Comparison of ENCODE assay signal across 10 cellular contexts in the genomic region with DNA sequence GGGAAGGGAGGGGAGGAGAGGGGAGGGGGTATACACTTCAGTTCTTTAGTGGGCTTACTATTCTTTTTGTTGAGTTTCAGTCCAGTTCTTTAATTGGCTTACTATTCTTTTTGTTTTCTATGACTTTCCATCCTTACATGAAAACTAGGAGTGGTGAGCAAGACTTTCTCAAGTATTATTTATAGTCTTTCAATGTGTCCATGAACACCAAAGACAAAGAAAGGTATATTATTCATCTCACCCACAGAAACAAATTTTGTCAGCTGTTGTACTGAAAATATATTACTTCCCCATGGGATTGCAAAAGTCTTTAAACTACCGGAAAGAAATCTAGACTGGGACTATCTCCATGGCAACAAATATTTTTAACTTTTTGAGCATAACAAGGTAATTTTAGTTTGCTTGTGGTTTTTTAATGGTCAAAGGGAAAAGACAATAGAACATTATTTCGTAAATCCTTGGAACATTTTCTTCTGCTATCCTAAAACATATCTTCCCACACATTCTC. TPM values are rescaled to one million over a fixed set of nuclear protein-coding genes. Genes with fewer than 3 reads are reported as not detected.
DNase-seq lines count a peak whose midpoint lies in the region; ATAC-seq and TF ChIP-seq lines count a peak whose summit lies in the region.
"Had no signal": no experiment of that assay in that cellular context is flagged by ENCODE, and none has a peak within 500 bp of the region (broad histone marks: within the 10 kb centered on the region; RNA-seq: fewer than 3 reads in every experiment).

No MANE protein-coding gene starts in this region.

- peaks cover 0 to 50% of the 10 kb centered on the region in 2 donors for H3K4me1 ChIP-seq in left lung
- peaks cover 0 to 4% of the 10 kb centered on the region in 2 donors for H3K4me1 ChIP-seq in uterus
- H3K4me1 ChIP-seq in transverse colon: peaks cover 0 to 21% (median 0%) of the 10 kb centered on the region in 4 donors

- H3K4me3 ChIP-seq in left lung: no peak overlapping the region
- H3K4me3 ChIP-seq in uterus: no peak overlapping the region
- no peak overlapping the region for H3K4me3 ChIP-seq in transverse colon

- no peak for TF ChIP-seq CTCF in left lung (IDR thresholded peaks at IDR 0.05)
- no peak for TF ChIP-seq CTCF in uterus (IDR thresholded peaks at IDR 0.05)
- no peak for TF ChIP-seq CTCF in transverse colon (IDR thresholded peaks at IDR 0.05)

- H3K27me3 Mint-ChIP-seq in activated T-cell treated with anti-CD3 and anti-CD28 coated beads, Interleukin-2, amount 50 U/mL, for 24 hours: no peaks in the 10 kb centered on the region
- no peaks in the 10 kb centered on the region for H3K27me3 Mint-ChIP-seq in activated T-cell treated with anti-CD3 and anti-CD28 coated beads, Interleukin-2, amount 50 U/mL, for 72 hours (ENCODE audit: low read depth)

- no peak for DNase-seq in activated T-cell treated with anti-CD3 and anti-CD28 coated beads, Interleukin-2, amount 50 U/mL, for 24 hours
- DNase-seq in activated T-cell treated with anti-CD3 and anti-CD28 coated beads, Interleukin-2, amount 50 U/mL, for 72 hours: no peak
- DNase-seq in brain pericyte (ENCODE audit: low read depth, low spot score) (peak; percentile 30), left lung (no peak), uterus (no peak), transverse colon (no peak)
- DNase-seq: endodermal cell had no signal

- peak overlapping the region; percentile 49 for H3K27ac Mint-ChIP-seq in activated T-cell treated with anti-CD3 and anti-CD28 coated beads, Interleukin-2, amount 50 U/mL, for 24 hours
- no peak overlapping the region for H3K27ac Mint-ChIP-seq in activated T-cell treated with anti-CD3 and anti-CD28 coated beads, Interleukin-2, amount 50 U/mL, for 72 hours
- H3K27ac Mint-ChIP-seq: endodermal cell, WTC11 had no signal

- ATAC-seq in activated T-cell treated with anti-CD3 and anti-CD28 coated beads, Interleukin-2, amount 50 U/mL, for 72 hours (replicated peaks in 1 of 2): no peak
- peak; percentile 76 for ATAC-seq in left lung
- ATAC-seq in GM21447 (IDR thresholded peaks at IDR 0.05; ENCODE audit: unreplicated experiment): no peak
- ATAC-seq in GM18858 (IDR thresholded peaks at IDR 0.05; ENCODE audit: unreplicated experiment): no peak
- ATAC-seq: WTC11 had no signal

- no peak for TF ChIP-seq EP300 in transverse colon (IDR thresholded peaks at IDR 0.05; ENCODE audit: low read depth)

- H3K27ac ChIP-seq in left lung (peak overlapping the region; percentile 69 to 88), uterus (peak overlapping the region; percentile 69 to 70), transverse colon (peak overlapping the region in 2 of 4 donors; percentile 0 to 63)

- intact Hi-C loops in left lung (cut with DNase I): no loop called here
- intact Hi-C loops in uterus (cut with DNase I; ENCODE audit: low total_unique reads): no loop called here
- intact Hi-C loops in transverse colon (cut with DNase I; ENCODE audit: low total_unique reads): no loop called here

- no peaks in the 10 kb centered on the region for H3K9me3 Mint-ChIP-seq in activated T-cell treated with anti-CD3 and anti-CD28 coated beads, Interleukin-2, amount 50 U/mL, for 24 hours
- no peaks in the 10 kb centered on the region for H3K9me3 Mint-ChIP-seq in activated T-cell treated with anti-CD3 and anti-CD28 coated beads, Interleukin-2, amount 50 U/mL, for 72 hours
- H3K9me3 Mint-ChIP-seq: endodermal cell, WTC11 had no signal

- peaks cover 36% of the 10 kb centered on the region for H3K4me1 Mint-ChIP-seq in activated T-cell treated with anti-CD3 and anti-CD28 coated beads, Interleukin-2, amount 50 U/mL, for 24 hours (ENCODE audit: low read depth)
- H3K4me1 Mint-ChIP-seq in activated T-cell treated with anti-CD3 and anti-CD28 coated beads, Interleukin-2, amount 50 U/mL, for 72 hours (ENCODE audit: low read depth): peaks cover 25% of the 10 kb centered on the region

- H3K27me3 ChIP-seq in left lung: no peaks in the 10 kb centered on the region
- no peaks in the 10 kb centered on the region for H3K27me3 ChIP-seq in uterus
- no peaks in the 10 kb centered on the region for H3K27me3 ChIP-seq in transverse colon

- TF ChIP-seq POLR2A in uterus (IDR thresholded peaks at IDR 0.05): no peak
- no peak for TF ChIP-seq POLR2A in transverse colon (IDR thresholded peaks at IDR 0.05)

- peaks cover 59% of the 10 kb centered on the region for H3K36me3 Mint-ChIP-seq in activated T-cell treated with anti-CD3 and anti-CD28 coated beads, Interleukin-2, amount 50 U/mL, for 24 hours (ENCODE audit: low read depth)
- peaks cover 3 to 5% of the 10 kb centered on the region in 2 donors for H3K36me3 Mint-ChIP-seq in activated T-cell treated with anti-CD3 and anti-CD28 coated beads, Interleukin-2, amount 50 U/mL, for 72 hours (ENCODE audit: insufficient read depth in 2 of 2)

- H3K9me3 ChIP-seq in left lung (no peaks in the 10 kb centered on the region), uterus (no peaks in the 10 kb centered on the region), transverse colon (no peaks in the 10 kb centered on the region)

- in situ Hi-C loops in transverse colon (cut with MboI; ENCODE audit: low pct_ligation_motif_present in 1 of 4, low pct_unique_long_range_greater_than_20kb in 1 of 4, low sequenced_read_pairs in 3 of 4): no loop called here

- 63 to 75% methylated on average over 2 of the region's 2 CpGs for WGBS in transverse colon (ENCODE audit: low coverage in 1 of 2), 2 donors

- no peak overlapping the region for H3K4me3 Mint-ChIP-seq in activated T-cell treated with anti-CD3 and anti-CD28 coated beads, Interleukin-2, amount 50 U/mL, for 24 hours
- no peak overlapping the region for H3K4me3 Mint-ChIP-seq in activated T-cell treated with anti-CD3 and anti-CD28 coated beads, Interleukin-2, amount 50 U/mL, for 72 hours
- H3K4me3 Mint-ChIP-seq: endodermal cell had no signal

- H3K36me3 ChIP-seq in left lung (peaks cover 0 to 45% of the 10 kb centered on the region in 2 donors), uterus (no peaks in the 10 kb centered on the region), transverse colon (peaks cover 0 to 18% (median 0%) of the 10 kb centered on the region in 4 donors)

RNA-seq across cellular contexts. Expression of a gene that starts 17.6 kb away (rescaled TPM):
- total RNA-seq in activated T-cell treated with anti-CD3 and anti-CD28 coated beads, Interleukin-2, amount 50 U/mL, for 72 hours: 10 to 100 TPM; 22.9 to 30.1 TPM
- total RNA-seq in left lung: 10 to 100 TPM; 40.9 to 55.8 TPM
- 10 to 100 TPM in 3 of 4 donors, 1 to 10 TPM in 1; 7.7 to 47.0 (median 27.7) TPM for total RNA-seq in uterus
- 10 to 100 TPM; 11.2 to 36.4 (median 17.0) TPM for total RNA-seq in transverse colon
